8 cellular contexts compared by ENCODE assay signal in genomic region chr1:2227341-2228156, GRCh38. TPM values are rescaled to one million over a fixed set of nuclear protein-coding genes. Genes with fewer than 3 reads are reported as not detected.
DNase-seq lines count a peak whose midpoint lies in the region; ATAC-seq and TF ChIP-seq lines count a peak whose summit lies in the region.

No MANE protein-coding gene starts in this region.

- H3K4me1 ChIP-seq in gastroesophageal sphincter = peaks cover 0 to 44% (median 9%) of the 10 kb centered on the region in 3 donors

- no peaks in the 10 kb centered on the region for H3K36me3 ChIP-seq in GM06990 (ENCODE audit: control insufficient read depth, insufficient read depth, low read length)
- H3K36me3 ChIP-seq in gastroesophageal sphincter = no peaks in the 10 kb centered on the region

- H3K27me3 Mint-ChIP-seq in activated naive CD4-positive, alpha-beta T cell treated with anti-CD3 and anti-CD28 coated beads, Interleukin-2, amount 10 ng/mL, durations not matched to agents 7 days and 5 days = peaks cover 42% of the 10 kb centered on the region

- H3K27me3 ChIP-seq in GM06990 (replicated peaks; ENCODE audit: control insufficient read depth, insufficient read depth, low read length) (no peaks in the 10 kb centered on the region; the same call in 1 of the 2 replicates), gastroesophageal sphincter (no peaks in the 10 kb centered on the region)

- H3K4me3 Mint-ChIP-seq in activated naive CD4-positive, alpha-beta T cell treated with anti-CD3 and anti-CD28 coated beads, Interleukin-2, amount 10 ng/mL, durations not matched to agents 7 days and 5 days = peak overlapping the region; percentile 73

- peak overlapping the region; percentile 73 for H3K4me3 ChIP-seq in GM06990 (replicated peaks; ENCODE audit: low read depth, low read length)
- peak overlapping the region; percentile 53 for H3K4me3 ChIP-seq in HFF-Myc (replicated peaks; ENCODE audit: low read depth, low read length)
- H3K4me3 ChIP-seq in gastroesophageal sphincter = peak overlapping the region; percentile 75 to 83

- no peaks in the 10 kb centered on the region for H3K9me3 ChIP-seq in gastroesophageal sphincter

- peaks cover 30% of the 10 kb centered on the region for H3K36me3 Mint-ChIP-seq in activated naive CD4-positive, alpha-beta T cell treated with anti-CD3 and anti-CD28 coated beads, Interleukin-2, amount 10 ng/mL, durations not matched to agents 7 days and 5 days

- peak overlapping the region; percentile 81 for H3K27ac Mint-ChIP-seq in activated naive CD4-positive, alpha-beta T cell treated with anti-CD3 and anti-CD28 coated beads, Interleukin-2, amount 10 ng/mL, durations not matched to agents 7 days and 5 days

- no CpG with 5 or more reads among the region's 130 CpGs for WGBS in gastroesophageal sphincter (ENCODE audit: low coverage in 1 of 2), 2 donors

- H3K4me1 Mint-ChIP-seq in activated naive CD4-positive, alpha-beta T cell treated with anti-CD3 and anti-CD28 coated beads, Interleukin-2, amount 10 ng/mL, durations not matched to agents 7 days and 5 days = peaks cover 17% of the 10 kb centered on the region

- no peak for TF ChIP-seq EP300 in gastroesophageal sphincter (IDR thresholded peaks at IDR 0.05)

- peak; percentile 93 for ATAC-seq in gastroesophageal sphincter

- TF ChIP-seq POLR2A in gastroesophageal sphincter (IDR thresholded peaks at IDR 0.05) = peak; percentile 92 to 93

- H3K27ac ChIP-seq in gastroesophageal sphincter (peak overlapping the region; percentile 92 to 100 (median 100)), substantia nigra (ENCODE audit: low read depth, low read length, poor library complexity, severe bottlenecking) (peak overlapping the region; percentile 88)

- TF ChIP-seq CTCF in GM06990 (IDR thresholded peaks at IDR 0.05; ENCODE audit: insufficient read depth, low read length, poor library complexity, severe bottlenecking) (no peak), HFF-Myc (IDR thresholded peaks at IDR 0.05; ENCODE audit: low read depth, low read length, missing control alignments) (no peak), gastroesophageal sphincter (IDR thresholded peaks at IDR 0.05) (peak in 3 of 4 experiments; percentile 10 to 58 (median 46))

- no peaks in the 10 kb centered on the region for H3K9me3 Mint-ChIP-seq in activated naive CD4-positive, alpha-beta T cell treated with anti-CD3 and anti-CD28 coated beads, Interleukin-2, amount 10 ng/mL, durations not matched to agents 7 days and 5 days

- in situ Hi-C loops in SK-MEL-5 (cut with HindIII; ENCODE audit: low pct_unique_long_range_greater_than_20kb, low sequenced_read_pairs) = no loop called here

- CTCF ChIA-PET in activated naive CD4-positive, alpha-beta T cell treated with anti-CD3 and anti-CD28 coated beads, Interleukin-2, amount 10 ng/mL, durations not matched to agents 7 days and 5 days (lab: Charles Lee) = no interaction called here

- DNase-seq in GM06990 (ENCODE audit: extremely low read depth, insufficient read length) = peak; percentile 93
- DNase-seq in HFF-Myc (ENCODE audit: extremely low read depth, low read depth) = peak; percentile 82
- DNase-seq in MV-4-11 (lab: John Stamatoyannopoulos, UW) = peak; percentile 89
- peak; percentile 94 for DNase-seq in SK-MEL-5 (ENCODE audit: low read depth, low spot score)
- DNase-seq in activated naive CD4-positive, alpha-beta T cell treated with anti-CD3 and anti-CD28 coated beads, Interleukin-2, amount 10 ng/mL, durations not matched to agents 7 days and 5 days = peak; percentile 95
- DNase-seq in non-pigmented ciliary epithelial cell (ENCODE audit: low read depth) = peak; percentile 70
- DNase-seq in substantia nigra (lab: John Stamatoyannopoulos, UW) = peak; percentile 64 to 98 (median 93)

RNA-seq across cellular contexts. Expression of gene SKI, which starts 0.6 kb away (rescaled TPM):
- total RNA-seq in SK-MEL-5 (2014; rRNA removed; shearing (Covaris generic)) = 3.9 and 4.4 TPM in 2 replicates
- 37.2 and 51.7 TPM in 2 replicates for polyA plus RNA-seq in SK-MEL-5 (2015; cell fraction: cytosol; rRNA removed)
- polyA plus RNA-seq in SK-MEL-5 (2015; cell fraction: nucleus; rRNA removed) = 19.2 and 20.4 TPM in 2 replicates
- total RNA-seq in gastroesophageal sphincter = 100 to 1,000 TPM in 1 of 4 donors, 10 to 100 TPM in 3; 60.2 to 157 (median 79.0) TPM

RNA-seq across cellular contexts. Expression of gene FAAP20, which starts 33.0 kb away (rescaled TPM):
- total RNA-seq in SK-MEL-5 (2014; rRNA removed; shearing (Covaris generic)) = 32.4 and 33.0 TPM in 2 replicates
- polyA plus RNA-seq in SK-MEL-5 (2015; cell fraction: cytosol; rRNA removed) = 154 and 197 TPM in 2 replicates
- polyA plus RNA-seq in SK-MEL-5 (2015; cell fraction: nucleus; rRNA removed) = 47.0 and 62.5 TPM in 2 replicates
- 10 to 100 TPM; 25.8 to 51.1 (median 43.3) TPM for total RNA-seq in gastroesophageal sphincter

Comparison
In these comparisons a context has a peak if more than half of its experiments do, and no peak if none do; other contexts are left out.
1. Peak in every context shown above with its lines: DNase-seq, ATAC-seq, H3K4me3 ChIP-seq and H3K27ac ChIP-seq.
2. CTCF ChIP-seq: peak in gastroesophageal sphincter (3 of 4); none in GM06990 (single experiment) and HFF-Myc (single experiment).
3. RNA of gene SKI, which starts 0.6 kb away (total RNA-seq): 60.2 to 157 TPM in gastroesophageal sphincter; 3.9 to 4.4 TPM in SK-MEL-5; every median in the first group is over 10 times any median in the second.